ENCODE assay signal across 16 cellular contexts in genomic region chr1:208127284-208127683, GRCh38.
DNase-seq lines count a peak whose midpoint lies in the region; ATAC-seq and TF ChIP-seq lines count a peak whose summit lies in the region.
"Had no signal": no experiment of that assay in that cellular context is flagged by ENCODE, and none has a peak within 500 bp of the region (broad histone marks: within the 10 kb centered on the region; RNA-seq: fewer than 3 reads in every experiment).

No MANE protein-coding gene starts in this region.

- H4K5ac ChIP-seq in mesendoderm (ENCODE audit: low read length), result no peak overlapping the region

- no peak overlapping the region for H3K4me3 Mint-ChIP-seq in progenitor cell of endocrine pancreas (ENCODE audit: low read depth)
- H3K4me3 Mint-ChIP-seq: CD4-positive, alpha-beta T cell had no signal

- no peaks in the 10 kb centered on the region for H3K9me3 Mint-ChIP-seq in progenitor cell of endocrine pancreas (ENCODE audit: low read depth)
- H3K9me3 Mint-ChIP-seq: CD4-positive, alpha-beta T cell had no signal

- H3K4me3 ChIP-seq in right atrium auricular region (no peak overlapping the region), mesendoderm (ENCODE audit: low read length) (no peak overlapping the region), foreskin fibroblast (ENCODE audit: low read depth in 1 of 2, low read length in 2 of 2) (no peak overlapping the region)
- H3K4me3 ChIP-seq: A549 had no signal

- intact Hi-C loops in Right ventricle myocardium superior (cut with DNase I) (no loop called here), sciatic nerve (cut with DNase I) (no loop called here)

- H2BK15ac ChIP-seq in mesendoderm (replicated peaks; ENCODE audit: low read depth), result no peak overlapping the region

- H3K4me2 ChIP-seq in mesendoderm (ENCODE audit: low read length), result no peak overlapping the region
- H3K4me2 ChIP-seq: A549 had no signal

- H2BK5ac ChIP-seq in mesendoderm (ENCODE audit: low read length), result no peak overlapping the region

- peak overlapping the region; percentile 4 for H3K18ac ChIP-seq in mesendoderm (ENCODE audit: low read length)

- H3K79me1 ChIP-seq in mesendoderm (ENCODE audit: low read length), result no peaks in the 10 kb centered on the region

- H2AK5ac ChIP-seq in mesendoderm (ENCODE audit: low read length), result no peak overlapping the region

- peaks cover 27% of the 10 kb centered on the region for H3K27me3 Mint-ChIP-seq in progenitor cell of endocrine pancreas

- no peaks in the 10 kb centered on the region for H3K36me3 Mint-ChIP-seq in progenitor cell of endocrine pancreas (ENCODE audit: insufficient read depth)

- H3K79me2 ChIP-seq in mesendoderm (ENCODE audit: control insufficient read depth, insufficient read depth, low read length), result no peaks in the 10 kb centered on the region

- no peak overlapping the region for H3K23ac ChIP-seq in mesendoderm (ENCODE audit: low read length)

- H3K4ac ChIP-seq in mesendoderm (ENCODE audit: low read depth, low read length), result no peak overlapping the region

- H3K36me3 ChIP-seq in right atrium auricular region (no peaks in the 10 kb centered on the region), mesendoderm (ENCODE audit: control insufficient read depth, insufficient read depth, low read length) (no peaks in the 10 kb centered on the region)

- H2BK120ac ChIP-seq in mesendoderm (ENCODE audit: low read depth, low read length), result no peak overlapping the region

- DNase-seq in Right ventricle myocardium superior (no peak), right atrium auricular region (ENCODE audit: low spot score) (no peak), mesendoderm (no peak), progenitor cell of endocrine pancreas (ENCODE audit: low spot score, unreplicated experiment) (no peak), sciatic nerve (ENCODE audit: low spot score) (no peak), foreskin fibroblast (no peak), DMS79 treated with DMSO at 0.1 percent for 48 hours (lab: John Stamatoyannopoulos, UW) (no peak)
- DNase-seq: AML-193; Caco-2; CD4-positive, alpha-beta T cell; DMS79; GF-D8; HCEC 1CT had no signal

- WGBS in mesendoderm (ENCODE audit: extremely low coverage, insufficient coverage, low lambda C conversion rate), result no CpG with 5 or more reads among the region's 2 CpGs

- H3K4me1 ChIP-seq in right atrium auricular region, result peaks cover 0 to 6% of the 10 kb centered on the region in 2 donors
- H3K4me1 ChIP-seq in mesendoderm (ENCODE audit: control insufficient read depth, low read depth, low read length), result peaks cover 7% of the 10 kb centered on the region

- peaks cover 7% of the 10 kb centered on the region for H3K4me1 Mint-ChIP-seq in progenitor cell of endocrine pancreas (ENCODE audit: low read depth)

- H3K27me3 ChIP-seq in right atrium auricular region (no peaks in the 10 kb centered on the region), mesendoderm (ENCODE audit: insufficient read depth, low read length, poor library complexity) (no peaks in the 10 kb centered on the region)

- no peak for TF ChIP-seq CTCF in right atrium auricular region (IDR thresholded peaks at IDR 0.05)
- no peak for TF ChIP-seq CTCF in progenitor cell of endocrine pancreas (IDR thresholded peaks at IDR 0.05; ENCODE audit: unreplicated experiment)
- no peak for TF ChIP-seq CTCF in foreskin fibroblast (IDR thresholded peaks at IDR 0.05; ENCODE audit: low read depth, low read length)

- no peak overlapping the region for H3K9ac ChIP-seq in mesendoderm (ENCODE audit: low read length)

- ATAC-seq in Right ventricle myocardium superior (ENCODE audit: poor library complexity), result peak; percentile 48
- no peak for ATAC-seq in sciatic nerve
- ATAC-seq: A549 had no signal

- no peaks in the 10 kb centered on the region for H3K9me3 ChIP-seq in right atrium auricular region
- H3K9me3 ChIP-seq: A549, Caco-2 had no signal

- H3K27ac ChIP-seq in right atrium auricular region, result no peak overlapping the region
- H3K27ac ChIP-seq in mesendoderm (ENCODE audit: low read depth, low read length), result no peak overlapping the region
- H3K27ac ChIP-seq: 22Rv1, A549, C4-2B had no signal

- H3K56ac ChIP-seq in mesendoderm (ENCODE audit: low read length), result peak overlapping the region; percentile 9

- peak overlapping the region; percentile 43 for H3K27ac Mint-ChIP-seq in progenitor cell of endocrine pancreas
- H3K27ac Mint-ChIP-seq: CD4-positive, alpha-beta T cell had no signal

- no peak overlapping the region for H4K8ac ChIP-seq in mesendoderm (ENCODE audit: low read depth, low read length)
